In genomic region chr19:3389876-3390361, GRCh38 we compare ENCODE assay signal across 11 cellular contexts. TPM values are rescaled to one million over a fixed set of nuclear protein-coding genes. Genes with fewer than 3 reads are reported as not detected.
A peak's percentile ranks its signal among the peaks of the same experiment; 100 is the strongest.
DNase-seq lines count a peak whose midpoint lies in the region; ATAC-seq and TF ChIP-seq lines count a peak whose summit lies in the region.
"Had no signal": no experiment of that assay in that cellular context is flagged by ENCODE, and none has a peak within 500 bp of the region (broad histone marks: within the 10 kb centered on the region; RNA-seq: fewer than 3 reads in every experiment).

No MANE protein-coding gene starts in this region.

- DNase-seq in CD14-positive monocyte (ENCODE audit: low spot score) (no peak), NCI-H2107 treated with DMSO at 0.1 percent for 48 hours (lab: John Stamatoyannopoulos, UW; ENCODE audit: unreplicated experiment) (peak; percentile 81), endodermal cell (peak; percentile 76), osteocyte (ENCODE audit: extremely low spot score, unreplicated experiment) (no peak), putamen (ENCODE audit: low spot score) (no peak)
- DNase-seq: CD8-positive, alpha-beta T cell; SIG-M5 had no signal

- 41 to 58% methylated on average over 9 to 17 of the region's 17 CpGs for WGBS in endodermal cell (ENCODE audit: insufficient coverage in 1 of 2, insufficient read length in 1 of 2), 2 experiments

- H3K9me3 ChIP-seq in endodermal cell (ENCODE audit: control insufficient read depth, low read length): no peaks in the 10 kb centered on the region

- no peak overlapping the region for H3K4me3 ChIP-seq in endodermal cell (ENCODE audit: low read length)

- intact Hi-C loops in CD14-positive monocyte (cut with micrococcal nuclease): no loop called here

- no peak overlapping the region for H3K4me3 Mint-ChIP-seq in CD14-positive monocyte
- no peak overlapping the region for H3K4me3 Mint-ChIP-seq in endodermal cell
- H3K4me3 Mint-ChIP-seq in osteocyte (ENCODE audit: unreplicated experiment): no peak overlapping the region
- H3K4me3 Mint-ChIP-seq: CD8-positive, alpha-beta T cell; stimulated activated naive CD8-positive, alpha-beta T cell treated with anti-CD3 and anti-CD28 coated beads, Interleukin-15, Interleukin-2, amounts not matched to agents 100 ng/mL and 50 ng/mL, for 24 hours had no signal

- H3K4me1 ChIP-seq in endodermal cell (ENCODE audit: control insufficient read depth, insufficient read depth, low read length): no peaks in the 10 kb centered on the region

- no peak overlapping the region for H3K9ac ChIP-seq in endodermal cell (ENCODE audit: extremely low read depth, low read length, poor library complexity, severe bottlenecking)

- H3K36me3 Mint-ChIP-seq in CD14-positive monocyte: peaks cover 15 to 64% of the 10 kb centered on the region in 2 donors
- no peaks in the 10 kb centered on the region for H3K36me3 Mint-ChIP-seq in endodermal cell (ENCODE audit: low read depth)
- H3K36me3 Mint-ChIP-seq in osteocyte (ENCODE audit: unreplicated experiment): no peaks in the 10 kb centered on the region

- TF ChIP-seq CTCF in CD14-positive monocyte (IDR thresholded peaks at IDR 0.05): no peak
- TF ChIP-seq CTCF in endodermal cell (conservative IDR thresholded peaks at IDR 0.05): no peak
- TF ChIP-seq CTCF in osteocyte (IDR thresholded peaks at IDR 0.05): no peak

- ATAC-seq in HG03432 (IDR thresholded peaks at IDR 0.05; ENCODE audit: unreplicated experiment) (no peak), HG03045 (IDR thresholded peaks at IDR 0.05; ENCODE audit: unreplicated experiment) (no peak), HG03108 (IDR thresholded peaks at IDR 0.05; ENCODE audit: unreplicated experiment) (no peak)
- ATAC-seq: CD8-positive, alpha-beta T cell had no signal

- H3K27ac Mint-ChIP-seq in CD14-positive monocyte (peak overlapping the region in 4 of 7 donors; percentile 22 to 87 (median 60)), endodermal cell (no peak overlapping the region), osteocyte (ENCODE audit: unreplicated experiment) (peak overlapping the region; percentile 60)
- H3K27ac Mint-ChIP-seq: CD8-positive, alpha-beta T cell; stimulated activated naive CD8-positive, alpha-beta T cell treated with anti-CD3 and anti-CD28 coated beads, Interleukin-15, Interleukin-2, amounts not matched to agents 100 ng/mL and 50 ng/mL, for 24 hours had no signal

- no peak overlapping the region for H3K27ac ChIP-seq in endodermal cell (ENCODE audit: low read depth, low read length)

- H3K4me1 Mint-ChIP-seq in CD14-positive monocyte (peaks cover 13% of the 10 kb centered on the region), endodermal cell (peaks cover 4% of the 10 kb centered on the region), osteocyte (ENCODE audit: unreplicated experiment) (peaks cover 32% of the 10 kb centered on the region)

- H3K27me3 ChIP-seq in endodermal cell (ENCODE audit: control insufficient read depth, insufficient read depth, low read length, poor library complexity, severe bottlenecking): no peaks in the 10 kb centered on the region

- H3K36me3 ChIP-seq in endodermal cell (ENCODE audit: control insufficient read depth, insufficient read depth, low read length): no peaks in the 10 kb centered on the region

- H3K27me3 Mint-ChIP-seq in CD14-positive monocyte (ENCODE audit: low read depth in 3 of 3) (no peaks in the 10 kb centered on the region), endodermal cell (ENCODE audit: insufficient read depth) (peaks cover 4% of the 10 kb centered on the region), osteocyte (ENCODE audit: unreplicated experiment) (no peaks in the 10 kb centered on the region)
- H3K27me3 Mint-ChIP-seq: stimulated activated naive CD8-positive, alpha-beta T cell treated with anti-CD3 and anti-CD28 coated beads, Interleukin-15, Interleukin-2, amounts not matched to agents 100 ng/mL and 50 ng/mL, for 24 hours had no signal

- H3K9me3 Mint-ChIP-seq in CD14-positive monocyte (peaks cover 0 to 3% (median 0%) of the 10 kb centered on the region in 7 donors), endodermal cell (no peaks in the 10 kb centered on the region), osteocyte (ENCODE audit: unreplicated experiment) (no peaks in the 10 kb centered on the region)
- H3K9me3 Mint-ChIP-seq: CD8-positive, alpha-beta T cell; stimulated activated naive CD8-positive, alpha-beta T cell treated with anti-CD3 and anti-CD28 coated beads, Interleukin-15, Interleukin-2, amounts not matched to agents 100 ng/mL and 50 ng/mL, for 24 hours had no signal

RNA-seq across cellular contexts. Expression of gene NFIC, which starts 23.5 kb away (rescaled TPM):
- 10 to 100 TPM in 1 of 2 donors, 1 to 10 TPM in 1; 7.0 to 11.5 TPM for polyA plus RNA-seq in CD14-positive monocyte
- total RNA-seq in endodermal cell (1 to 10 TPM; 5.2 to 6.6 TPM), osteocyte (61.4 and 63.8 TPM in 2 replicates)
- polyA plus RNA-seq in endodermal cell (2013, experiment 1 of 2): 4.0 TPM
- polyA plus RNA-seq in endodermal cell (2013, experiment 2 of 2): 3.7 TPM

Comparison
In these comparisons a context has a peak if more than half of its experiments do, and no peak if none do; other contexts are left out.
1. DNase-seq: peak in NCI-H2107 treated with DMSO at 0.1 percent for 48 hours (single experiment) and endodermal cell (single experiment); none in CD14-positive monocyte (single experiment), osteocyte (single experiment) and putamen (single experiment).